26 cellular contexts compared by ENCODE assay signal in the genomic region with DNA sequence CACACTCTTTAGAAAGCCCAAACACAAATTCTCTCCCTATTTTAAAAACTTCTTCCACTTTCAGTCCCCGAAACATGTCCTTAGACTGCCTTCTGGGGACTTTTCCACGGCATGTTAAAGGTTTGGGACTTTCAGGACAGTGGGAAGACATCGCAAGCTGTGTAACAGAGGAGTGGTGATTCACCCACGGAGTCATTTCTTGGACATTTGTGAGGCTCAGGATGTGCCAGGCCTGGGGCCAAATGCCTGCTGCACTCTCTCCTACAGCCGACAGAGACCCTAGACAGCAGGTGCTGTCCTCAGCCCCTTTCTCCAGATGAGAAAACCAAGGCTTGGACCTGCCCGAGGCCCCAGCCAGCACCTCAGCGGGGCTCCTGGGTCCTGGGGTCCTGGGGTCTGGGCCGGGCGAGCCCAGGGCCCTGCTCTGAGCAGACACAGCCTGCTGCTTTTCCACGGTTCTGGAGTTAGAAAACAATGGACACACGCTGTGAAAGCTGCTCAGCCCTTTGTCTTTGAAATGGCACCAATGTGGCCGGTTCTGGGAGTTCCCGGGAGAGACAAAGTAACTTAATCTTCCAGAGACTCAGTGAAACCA.
"Had no signal": no experiment of that assay in that cellular context is flagged by ENCODE, and none has a peak within 500 bp of the region (broad histone marks: within the 10 kb centered on the region; RNA-seq: fewer than 3 reads in every experiment).

No MANE protein-coding gene starts in this region.

- H3K9me3 Mint-ChIP-seq: activated CD4-positive, alpha-beta memory T cell treated with anti-CD3 and anti-CD28 coated beads, Interleukin-2, amount 10 ng/mL, durations not matched to agents 7 days and 5 days; activated naive CD4-positive, alpha-beta T cell treated with anti-CD3 and anti-CD28 coated beads, Interleukin-2, amount 10 ng/mL, durations not matched to agents 7 days and 5 days; activated naive CD8-positive, alpha-beta T cell treated with anti-CD3 and anti-CD28 coated beads for 36 hours; activated T-cell treated with anti-CD3 and anti-CD28 coated beads, Interleukin-2, amount 50 U/mL, for 4 hours had no signal

- H3K27me3 ChIP-seq: brain microvascular endothelial cell, cardiac muscle cell had no signal

- H3K4me3 ChIP-seq: cardiac muscle cell, SK-N-MC had no signal

- H3K4me3 Mint-ChIP-seq: activated CD4-positive, alpha-beta memory T cell treated with anti-CD3 and anti-CD28 coated beads, Interleukin-2, amount 10 ng/mL, durations not matched to agents 7 days and 5 days; activated CD4-positive, alpha-beta T cell treated with anti-CD3 and anti-CD28 coated beads for 36 hours; activated naive CD4-positive, alpha-beta T cell treated with anti-CD3 and anti-CD28 coated beads, Interleukin-2, amount 10 ng/mL, durations not matched to agents 7 days and 5 days; activated naive CD8-positive, alpha-beta T cell treated with anti-CD3 and anti-CD28 coated beads for 36 hours; activated T-cell treated with anti-CD3 and anti-CD28 coated beads, Interleukin-2, amount 50 U/mL, for 4 hours; T-cell had no signal

- H3K27ac Mint-ChIP-seq: activated CD4-positive, alpha-beta memory T cell treated with anti-CD3 and anti-CD28 coated beads, Interleukin-2, amount 10 ng/mL, durations not matched to agents 7 days and 5 days; activated CD4-positive, alpha-beta T cell treated with anti-CD3 and anti-CD28 coated beads for 36 hours; activated naive CD4-positive, alpha-beta T cell treated with anti-CD3 and anti-CD28 coated beads, Interleukin-2, amount 10 ng/mL, durations not matched to agents 7 days and 5 days; activated naive CD8-positive, alpha-beta T cell treated with anti-CD3 and anti-CD28 coated beads for 36 hours; T-cell had no signal

- H3K27ac ChIP-seq: brain microvascular endothelial cell, cardiac muscle cell, KMS-11, SK-N-MC, VCaP had no signal

- H3K4me1 Mint-ChIP-seq: activated CD4-positive, alpha-beta memory T cell treated with anti-CD3 and anti-CD28 coated beads, Interleukin-2, amount 10 ng/mL, durations not matched to agents 7 days and 5 days; activated CD4-positive, alpha-beta T cell treated with anti-CD3 and anti-CD28 coated beads for 36 hours; activated naive CD4-positive, alpha-beta T cell treated with anti-CD3 and anti-CD28 coated beads, Interleukin-2, amount 10 ng/mL, durations not matched to agents 7 days and 5 days; activated naive CD8-positive, alpha-beta T cell treated with anti-CD3 and anti-CD28 coated beads for 36 hours; T-cell had no signal

- DNase-seq: activated CD4-positive, alpha-beta memory T cell treated with anti-CD3 and anti-CD28 coated beads, Interleukin-2, amount 10 ng/mL, durations not matched to agents 7 days and 5 days; activated CD4-positive, alpha-beta T cell treated with anti-CD3 and anti-CD28 coated beads for 36 hours; activated CD4-positive, alpha-beta T cell treated with anti-CD3 and anti-CD28 coated beads, Interleukin-2, amount 50 U/mL, for 1 hour; activated gamma-delta T cell treated with Interleukin-2 at 50 U/mL for 16 hours; activated naive CD4-positive, alpha-beta T cell treated with anti-CD3 and anti-CD28 coated beads, Interleukin-2, amount 10 ng/mL, durations not matched to agents 7 days and 5 days; activated naive CD8-positive, alpha-beta T cell treated with anti-CD3 and anti-CD28 coated beads for 36 hours; activated T-cell treated with anti-CD3 and anti-CD28 coated beads, Interleukin-2, amount 50 U/mL, for 4 hours; brain microvascular endothelial cell; NCI-H1092; NCI-H1417; NCI-H1930; NCI-H2107; NCI-H2171 treated with DMSO at 0.1 percent for 48 hours; NCI-H345; NCI-H510A; NCI-H526 treated with DMSO at 0.1 percent for 48 hours; NK-92 treated with Interleukin-12 subunit alpha and Interleukin-12 subunit beta, amount 100 ng/mL, for 24 hours; OCI-M1; RPMI8226; T-cell; T-helper 2 cell; T1000 had no signal

- H3K36me3 ChIP-seq: brain microvascular endothelial cell, cardiac muscle cell had no signal

- H3K27me3 Mint-ChIP-seq: activated CD4-positive, alpha-beta memory T cell treated with anti-CD3 and anti-CD28 coated beads, Interleukin-2, amount 10 ng/mL, durations not matched to agents 7 days and 5 days; activated naive CD4-positive, alpha-beta T cell treated with anti-CD3 and anti-CD28 coated beads, Interleukin-2, amount 10 ng/mL, durations not matched to agents 7 days and 5 days; activated naive CD8-positive, alpha-beta T cell treated with anti-CD3 and anti-CD28 coated beads for 36 hours; T-cell had no signal

- H3K36me3 Mint-ChIP-seq: activated naive CD4-positive, alpha-beta T cell treated with anti-CD3 and anti-CD28 coated beads, Interleukin-2, amount 10 ng/mL, durations not matched to agents 7 days and 5 days; activated naive CD8-positive, alpha-beta T cell treated with anti-CD3 and anti-CD28 coated beads for 36 hours; T-cell had no signal

- H3K4me2 ChIP-seq: KMS-11 had no signal

- H3K9ac ChIP-seq: KMS-11 had no signal
